In the genomic region with DNA sequence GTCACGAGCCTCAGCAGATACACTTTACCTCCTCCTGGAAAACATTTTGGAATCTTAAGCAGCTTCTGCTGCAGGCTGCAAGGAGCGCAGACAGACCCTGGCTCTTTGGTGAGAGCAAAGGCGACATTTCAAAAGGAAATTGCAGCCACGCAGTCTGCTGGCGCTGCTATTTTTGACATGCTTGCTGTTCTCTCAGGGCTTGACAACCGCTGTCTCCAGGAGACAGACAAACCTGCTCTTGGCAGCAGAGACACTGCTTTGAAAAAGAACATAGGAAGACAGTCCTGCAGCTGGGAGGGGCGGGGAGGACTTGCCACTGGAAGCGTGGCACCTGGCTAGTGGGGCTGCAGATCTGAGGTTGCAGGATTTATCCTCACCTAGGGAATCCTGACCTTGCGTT, we compare ENCODE assay signal across 15 cellular contexts.
DNase-seq lines count a peak whose midpoint lies in the region; ATAC-seq lines count a peak whose summit lies in the region.
"Had no signal": no experiment of that assay in that cellular context is flagged by ENCODE, and none has a peak within 500 bp of the region (broad histone marks: within the 10 kb centered on the region; RNA-seq: fewer than 3 reads in every experiment).

No MANE protein-coding gene starts in this region.

- H3K27ac ChIP-seq in temporal lobe (ENCODE audit: low read depth, low read length), result peak overlapping the region; percentile 59
- H3K27ac ChIP-seq: A549, esophagus muscularis mucosa, neutrophil, PC-9, stomach had no signal

- intact Hi-C loops in activated CD4-positive, alpha-beta T cell treated with anti-CD3 and anti-CD28 coated beads, Interleukin-2, amount 10 ng/mL, durations not matched to agents 24 days and 14 days (cut with micrococcal nuclease), result no loop called here
- intact Hi-C loops in head of caudate nucleus (cut with DNase I), result no loop called here

- peaks cover 27% of the 10 kb centered on the region for H3K4me1 Mint-ChIP-seq in activated CD4-positive, alpha-beta T cell treated with anti-CD3 and anti-CD28 coated beads, Interleukin-2, amount 10 ng/mL, durations not matched to agents 24 days and 14 days

- H3K9me3 Mint-ChIP-seq in activated CD4-positive, alpha-beta T cell treated with anti-CD3 and anti-CD28 coated beads, Interleukin-2, amount 10 ng/mL, durations not matched to agents 24 days and 14 days, result no peaks in the 10 kb centered on the region

- H3K36me3 Mint-ChIP-seq in activated CD4-positive, alpha-beta T cell treated with anti-CD3 and anti-CD28 coated beads, Interleukin-2, amount 10 ng/mL, durations not matched to agents 24 days and 14 days (ENCODE audit: low read depth), result peaks cover 15% of the 10 kb centered on the region

- peak overlapping the region; percentile 12 for H3K4me3 Mint-ChIP-seq in activated CD4-positive, alpha-beta T cell treated with anti-CD3 and anti-CD28 coated beads, Interleukin-2, amount 10 ng/mL, durations not matched to agents 24 days and 14 days
- H3K4me3 Mint-ChIP-seq: activated naive CD8-positive, alpha-beta T cell had no signal

- H3K27me3 Mint-ChIP-seq in activated CD4-positive, alpha-beta T cell treated with anti-CD3 and anti-CD28 coated beads, Interleukin-2, amount 10 ng/mL, durations not matched to agents 24 days and 14 days, result no peaks in the 10 kb centered on the region

- no peak for ATAC-seq in HG03565 (IDR thresholded peaks at IDR 0.05; ENCODE audit: unreplicated experiment)
- ATAC-seq: A549 had no signal

- H3K27ac Mint-ChIP-seq in activated CD4-positive, alpha-beta T cell treated with anti-CD3 and anti-CD28 coated beads, Interleukin-2, amount 10 ng/mL, durations not matched to agents 24 days and 14 days, result no peak overlapping the region
- H3K27ac Mint-ChIP-seq: activated naive CD8-positive, alpha-beta T cell had no signal

- DNase-seq in activated CD4-positive, alpha-beta T cell treated with anti-CD3 and anti-CD28 coated beads, Interleukin-2, amount 10 ng/mL, durations not matched to agents 24 days and 14 days, result peak; percentile 63
- DNase-seq in activated CD4-positive, alpha-beta T cell treated with anti-CD3 and anti-CD28 coated beads, Interleukin-2, amount 50 U/mL, for 4 hours, result no peak
- DNase-seq in NCI-H345 (lab: John Stamatoyannopoulos, UW) (peak; percentile 60), head of caudate nucleus (peak in 39 of 42 donors; percentile 25 to 87 (median 56)), COLO829 (ENCODE audit: low spot score) (no peak), HK-2 (ENCODE audit: unreplicated experiment) (no peak)
- DNase-seq: activated CD8-positive, alpha-beta memory T cell treated with anti-CD3 and anti-CD28 coated beads, Interleukin-2, amount 50 U/mL, for 48 hours; PC-9; stomach had no signal

Comparison
In these comparisons a context has a peak if more than half of its experiments do, and no peak if none do; other contexts are left out.
1. DNase-seq: peak in activated CD4-positive, alpha-beta T cell treated with anti-CD3 and anti-CD28 coated beads, Interleukin-2, amount 10 ng/mL, durations not matched to agents 24 days and 14 days (single experiment), NCI-H345 (single experiment) and head of caudate nucleus (39 of 42); none in activated CD4-positive, alpha-beta T cell treated with anti-CD3 and anti-CD28 coated beads, Interleukin-2, amount 50 U/mL, for 4 hours (0 of 2), COLO829 (single experiment) and HK-2 (single experiment).